ENCODE assay signal across 1 cellular context in the genomic region with DNA sequence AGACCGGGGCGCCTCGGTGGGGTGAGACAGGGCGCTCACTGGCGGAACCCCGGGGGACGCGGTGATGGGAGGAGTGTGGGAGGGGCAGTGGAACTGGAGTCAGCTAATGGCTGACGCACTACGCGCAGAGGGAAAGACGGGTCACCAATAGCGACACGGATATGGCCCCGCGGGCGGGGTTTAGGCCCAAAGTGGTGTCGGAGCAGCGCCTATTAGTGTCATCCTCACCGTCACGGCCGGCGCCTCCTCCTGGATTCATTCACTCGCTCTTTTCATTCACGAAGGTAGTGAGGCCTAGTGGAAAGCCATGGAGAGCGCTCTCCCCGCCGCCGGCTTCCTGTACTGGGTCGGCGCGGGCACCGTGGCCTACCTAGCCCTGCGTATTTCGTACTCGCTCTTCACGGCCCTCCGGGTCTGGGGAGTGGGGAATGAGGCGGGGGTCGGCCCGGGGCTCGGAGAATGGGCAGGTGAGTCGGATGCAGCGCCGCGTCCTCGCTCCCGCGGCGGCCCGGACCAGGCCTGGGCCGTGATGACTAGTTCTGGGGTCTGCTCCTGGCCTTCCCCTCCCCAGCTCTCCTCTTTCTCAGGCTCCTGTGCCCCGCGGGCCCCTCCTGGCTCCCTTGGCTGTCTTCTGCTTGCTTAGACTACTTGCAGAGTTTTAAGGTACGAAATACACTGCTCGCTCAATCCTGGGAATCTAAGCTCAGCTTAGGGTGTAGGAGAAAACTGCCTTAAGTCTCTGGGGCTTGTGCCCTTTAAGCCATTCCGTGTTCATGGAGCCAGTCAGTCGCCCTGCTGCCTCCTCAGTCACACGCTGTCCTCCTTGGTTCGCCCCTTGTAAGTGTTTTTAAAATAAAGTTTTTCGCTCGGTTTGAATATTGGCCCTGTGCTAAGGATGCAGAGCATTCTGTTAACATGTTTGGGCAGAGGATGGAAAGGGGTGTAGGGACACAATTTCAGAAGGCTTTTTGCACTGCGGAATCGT.
A peak's percentile ranks its signal among the peaks of the same experiment; 100 is the strongest.
TF ChIP-seq lines count a peak whose summit lies in the region.

A gene (plus strand): TSS at position 218 of the 985 bp plus-strand sequence. CDS start 90 bp downstream, at position 308.

TF ChIP-seq in HepG2, 621 proteins besides CTCF, POLR2A, EP300 and RAD21 (continued from another document and continues in another):
- TF ChIP-seq, protein P1, sequence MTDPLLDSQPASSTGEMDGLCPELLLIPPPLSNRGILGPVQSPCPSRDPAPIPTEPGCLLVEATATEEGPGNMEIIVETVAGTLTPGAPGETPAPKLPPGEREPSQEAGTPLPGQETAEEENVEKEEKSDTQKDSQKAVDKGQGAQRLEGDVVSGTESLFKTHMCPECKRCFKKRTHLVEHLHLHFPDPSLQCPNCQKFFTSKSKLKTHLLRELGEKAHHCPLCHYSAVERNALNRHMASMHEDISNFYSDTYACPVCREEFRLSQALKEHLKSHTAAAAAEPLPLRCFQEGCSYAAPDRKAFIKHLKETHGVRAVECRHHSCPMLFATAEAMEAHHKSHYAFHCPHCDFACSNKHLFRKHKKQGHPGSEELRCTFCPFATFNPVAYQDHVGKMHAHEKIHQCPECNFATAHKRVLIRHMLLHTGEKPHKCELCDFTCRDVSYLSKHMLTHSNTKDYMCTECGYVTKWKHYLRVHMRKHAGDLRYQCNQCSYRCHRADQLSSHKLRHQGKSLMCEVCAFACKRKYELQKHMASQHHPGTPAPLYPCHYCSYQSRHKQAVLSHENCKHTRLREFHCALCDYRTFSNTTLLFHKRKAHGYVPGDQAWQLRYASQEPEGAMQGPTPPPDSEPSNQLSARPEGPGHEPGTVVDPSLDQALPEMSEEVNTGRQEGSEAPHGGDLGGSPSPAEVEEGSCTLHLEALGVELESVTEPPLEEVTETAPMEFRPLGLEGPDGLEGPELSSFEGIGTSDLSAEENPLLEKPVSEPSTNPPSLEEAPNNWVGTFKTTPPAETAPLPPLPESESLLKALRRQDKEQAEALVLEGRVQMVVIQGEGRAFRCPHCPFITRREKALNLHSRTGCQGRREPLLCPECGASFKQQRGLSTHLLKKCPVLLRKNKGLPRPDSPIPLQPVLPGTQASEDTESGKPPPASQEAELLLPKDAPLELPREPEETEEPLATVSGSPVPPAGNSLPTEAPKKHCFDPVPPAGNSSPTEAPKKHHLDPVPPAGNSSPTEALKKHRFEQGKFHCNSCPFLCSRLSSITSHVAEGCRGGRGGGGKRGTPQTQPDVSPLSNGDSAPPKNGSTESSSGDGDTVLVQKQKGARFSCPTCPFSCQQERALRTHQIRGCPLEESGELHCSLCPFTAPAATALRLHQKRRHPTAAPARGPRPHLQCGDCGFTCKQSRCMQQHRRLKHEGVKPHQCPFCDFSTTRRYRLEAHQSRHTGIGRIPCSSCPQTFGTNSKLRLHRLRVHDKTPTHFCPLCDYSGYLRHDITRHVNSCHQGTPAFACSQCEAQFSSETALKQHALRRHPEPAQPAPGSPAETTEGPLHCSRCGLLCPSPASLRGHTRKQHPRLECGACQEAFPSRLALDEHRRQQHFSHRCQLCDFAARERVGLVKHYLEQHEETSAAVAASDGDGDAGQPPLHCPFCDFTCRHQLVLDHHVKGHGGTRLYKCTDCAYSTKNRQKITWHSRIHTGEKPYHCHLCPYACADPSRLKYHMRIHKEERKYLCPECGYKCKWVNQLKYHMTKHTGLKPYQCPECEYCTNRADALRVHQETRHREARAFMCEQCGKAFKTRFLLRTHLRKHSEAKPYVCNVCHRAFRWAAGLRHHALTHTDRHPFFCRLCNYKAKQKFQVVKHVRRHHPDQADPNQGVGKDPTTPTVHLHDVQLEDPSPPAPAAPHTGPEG (CRISPR knock-in tag; IDR thresholded peaks at IDR 0.05) = no peak
- TF ChIP-seq ARNTL (CRISPR knock-in tag; IDR thresholded peaks at IDR 0.05) = no peak; the same call in 1 of the 2 replicates
- peak; percentile 77; the same call in 1 of the 2 replicates for TF ChIP-seq GLI4 (CRISPR knock-in tag; IDR thresholded peaks at IDR 0.05; ENCODE audit: borderline replicate concordance)
- no peak for TF ChIP-seq PHF5A (CRISPR knock-in tag; IDR thresholded peaks at IDR 0.05; ENCODE audit: low read depth, unreplicated experiment)
- TF ChIP-seq, protein P2, sequence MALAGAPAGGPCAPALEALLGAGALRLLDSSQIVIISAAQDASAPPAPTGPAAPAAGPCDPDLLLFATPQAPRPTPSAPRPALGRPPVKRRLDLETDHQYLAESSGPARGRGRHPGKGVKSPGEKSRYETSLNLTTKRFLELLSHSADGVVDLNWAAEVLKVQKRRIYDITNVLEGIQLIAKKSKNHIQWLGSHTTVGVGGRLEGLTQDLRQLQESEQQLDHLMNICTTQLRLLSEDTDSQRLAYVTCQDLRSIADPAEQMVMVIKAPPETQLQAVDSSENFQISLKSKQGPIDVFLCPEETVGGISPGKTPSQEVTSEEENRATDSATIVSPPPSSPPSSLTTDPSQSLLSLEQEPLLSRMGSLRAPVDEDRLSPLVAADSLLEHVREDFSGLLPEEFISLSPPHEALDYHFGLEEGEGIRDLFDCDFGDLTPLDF (CRISPR knock-in tag; IDR thresholded peaks at IDR 0.05) = no peak; the same call in 1 of the 2 replicates
- TF ChIP-seq SNAPC2 (CRISPR knock-in tag; IDR thresholded peaks at IDR 0.05) = no peak
- TF ChIP-seq ZNF331 (CRISPR knock-in tag; IDR thresholded peaks at IDR 0.05) = peak; percentile 29; the same call in 1 of the 2 replicates
- TF ChIP-seq, protein P3, sequence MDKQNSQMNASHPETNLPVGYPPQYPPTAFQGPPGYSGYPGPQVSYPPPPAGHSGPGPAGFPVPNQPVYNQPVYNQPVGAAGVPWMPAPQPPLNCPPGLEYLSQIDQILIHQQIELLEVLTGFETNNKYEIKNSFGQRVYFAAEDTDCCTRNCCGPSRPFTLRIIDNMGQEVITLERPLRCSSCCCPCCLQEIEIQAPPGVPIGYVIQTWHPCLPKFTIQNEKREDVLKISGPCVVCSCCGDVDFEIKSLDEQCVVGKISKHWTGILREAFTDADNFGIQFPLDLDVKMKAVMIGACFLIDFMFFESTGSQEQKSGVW (CRISPR knock-in tag; IDR thresholded peaks at IDR 0.05; ENCODE audit: borderline replicate concordance) = no peak
- TF ChIP-seq GATA4 (IDR thresholded peaks at IDR 0.05; ENCODE audit: borderline replicate concordance, low read depth) = peak; percentile 53; the same call in 1 of the 2 replicates
- TF ChIP-seq, protein P4, sequence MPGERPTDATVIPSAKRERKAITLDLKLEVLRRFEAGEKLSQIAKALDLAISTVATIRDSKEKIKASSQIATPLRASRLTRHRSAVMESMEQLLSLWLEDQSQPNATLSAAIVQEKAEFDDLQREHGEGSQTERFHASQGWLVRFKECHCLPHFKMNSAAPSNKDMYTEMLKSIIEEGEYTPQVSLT (CRISPR knock-in tag; IDR thresholded peaks at IDR 0.05; ENCODE audit: borderline replicate concordance, low read depth) = no peak
- TF ChIP-seq, protein P5, sequence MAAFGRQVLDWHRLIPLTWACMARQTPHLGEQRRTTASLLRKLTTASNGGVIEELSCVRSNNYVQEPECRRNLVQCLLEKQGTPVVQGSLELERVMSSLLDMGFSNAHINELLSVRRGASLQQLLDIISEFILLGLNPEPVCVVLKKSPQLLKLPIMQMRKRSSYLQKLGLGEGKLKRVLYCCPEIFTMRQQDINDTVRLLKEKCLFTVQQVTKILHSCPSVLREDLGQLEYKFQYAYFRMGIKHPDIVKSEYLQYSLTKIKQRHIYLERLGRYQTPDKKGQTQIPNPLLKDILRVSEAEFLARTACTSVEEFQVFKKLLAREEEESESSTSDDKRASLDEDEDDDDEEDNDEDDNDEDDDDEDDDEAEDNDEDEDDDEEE (CRISPR knock-in tag; IDR thresholded peaks at IDR 0.05) = peak; percentile 68; the same call in 1 of the 2 replicates
- TF ChIP-seq PRPF4 (IDR thresholded peaks at IDR 0.05; ENCODE audit: low read depth, low read length, poor library complexity, severe bottlenecking) = no peak
- no peak for TF ChIP-seq ARNT2 (CRISPR knock-in tag; IDR thresholded peaks at IDR 0.05; ENCODE audit: low read depth)
- no peak for TF ChIP-seq HNF4G (IDR thresholded peaks at IDR 0.05; ENCODE audit: borderline replicate concordance, low read depth, low read length)
- TF ChIP-seq HNF4G (CRISPR knock-in tag; IDR thresholded peaks at IDR 0.05; ENCODE audit: borderline replicate concordance, low read depth) = no peak
- TF ChIP-seq, protein P6, sequence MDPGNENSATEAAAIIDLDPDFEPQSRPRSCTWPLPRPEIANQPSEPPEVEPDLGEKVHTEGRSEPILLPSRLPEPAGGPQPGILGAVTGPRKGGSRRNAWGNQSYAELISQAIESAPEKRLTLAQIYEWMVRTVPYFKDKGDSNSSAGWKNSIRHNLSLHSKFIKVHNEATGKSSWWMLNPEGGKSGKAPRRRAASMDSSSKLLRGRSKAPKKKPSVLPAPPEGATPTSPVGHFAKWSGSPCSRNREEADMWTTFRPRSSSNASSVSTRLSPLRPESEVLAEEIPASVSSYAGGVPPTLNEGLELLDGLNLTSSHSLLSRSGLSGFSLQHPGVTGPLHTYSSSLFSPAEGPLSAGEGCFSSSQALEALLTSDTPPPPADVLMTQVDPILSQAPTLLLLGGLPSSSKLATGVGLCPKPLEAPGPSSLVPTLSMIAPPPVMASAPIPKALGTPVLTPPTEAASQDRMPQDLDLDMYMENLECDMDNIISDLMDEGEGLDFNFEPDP (CRISPR knock-in tag; conservative IDR thresholded peaks at IDR 0.05) = no peak
- no peak for TF ChIP-seq ZKSCAN5 (CRISPR knock-in tag; IDR thresholded peaks at IDR 0.05)
- TF ChIP-seq, protein P7, sequence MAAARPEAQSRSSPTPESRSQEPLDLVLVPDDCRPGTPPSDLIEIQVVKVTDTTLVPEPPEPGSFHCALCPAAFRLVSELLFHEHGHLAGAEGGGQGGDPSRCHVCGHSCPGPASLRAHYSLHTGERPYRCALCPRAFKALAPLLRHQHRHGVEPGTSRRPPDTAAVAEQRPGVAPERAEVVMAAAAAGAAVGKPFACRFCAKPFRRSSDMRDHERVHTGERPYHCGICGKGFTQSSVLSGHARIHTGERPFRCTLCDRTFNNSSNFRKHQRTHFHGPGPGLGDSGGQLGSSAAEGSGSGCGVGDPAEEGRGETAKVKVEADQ (CRISPR knock-in tag; IDR thresholded peaks at IDR 0.05; ENCODE audit: borderline replicate concordance) = 0 out of 2 replicates have a peak, but pooled peaks have one; percentile 62
- TF ChIP-seq TARDBP (CRISPR knock-in tag; IDR thresholded peaks at IDR 0.05) = no peak; the same call in 1 of the 2 replicates
- TF ChIP-seq RFX3 (CRISPR knock-in tag; IDR thresholded peaks at IDR 0.05) = no peak
- no peak for TF ChIP-seq ZNF549 (CRISPR knock-in tag; IDR thresholded peaks at IDR 0.05)
- TF ChIP-seq ZNF343 (CRISPR knock-in tag; IDR thresholded peaks at IDR 0.05) = no peak
- TF ChIP-seq FOXK1 (CRISPR knock-in tag; IDR thresholded peaks at IDR 0.05; ENCODE audit: borderline replicate concordance, low read depth) = 0 out of 2 replicates have a peak, but pooled peaks have one; percentile 48
- no peak for TF ChIP-seq NCOA2 (CRISPR knock-in tag; IDR thresholded peaks at IDR 0.05)
- no peak; the same call in 1 of the 2 replicates for TF ChIP-seq ZNF335 (CRISPR knock-in tag; IDR thresholded peaks at IDR 0.05)
- TF ChIP-seq IRF2 (CRISPR knock-in tag; IDR thresholded peaks at IDR 0.05) = no peak
- TF ChIP-seq, protein P8, sequence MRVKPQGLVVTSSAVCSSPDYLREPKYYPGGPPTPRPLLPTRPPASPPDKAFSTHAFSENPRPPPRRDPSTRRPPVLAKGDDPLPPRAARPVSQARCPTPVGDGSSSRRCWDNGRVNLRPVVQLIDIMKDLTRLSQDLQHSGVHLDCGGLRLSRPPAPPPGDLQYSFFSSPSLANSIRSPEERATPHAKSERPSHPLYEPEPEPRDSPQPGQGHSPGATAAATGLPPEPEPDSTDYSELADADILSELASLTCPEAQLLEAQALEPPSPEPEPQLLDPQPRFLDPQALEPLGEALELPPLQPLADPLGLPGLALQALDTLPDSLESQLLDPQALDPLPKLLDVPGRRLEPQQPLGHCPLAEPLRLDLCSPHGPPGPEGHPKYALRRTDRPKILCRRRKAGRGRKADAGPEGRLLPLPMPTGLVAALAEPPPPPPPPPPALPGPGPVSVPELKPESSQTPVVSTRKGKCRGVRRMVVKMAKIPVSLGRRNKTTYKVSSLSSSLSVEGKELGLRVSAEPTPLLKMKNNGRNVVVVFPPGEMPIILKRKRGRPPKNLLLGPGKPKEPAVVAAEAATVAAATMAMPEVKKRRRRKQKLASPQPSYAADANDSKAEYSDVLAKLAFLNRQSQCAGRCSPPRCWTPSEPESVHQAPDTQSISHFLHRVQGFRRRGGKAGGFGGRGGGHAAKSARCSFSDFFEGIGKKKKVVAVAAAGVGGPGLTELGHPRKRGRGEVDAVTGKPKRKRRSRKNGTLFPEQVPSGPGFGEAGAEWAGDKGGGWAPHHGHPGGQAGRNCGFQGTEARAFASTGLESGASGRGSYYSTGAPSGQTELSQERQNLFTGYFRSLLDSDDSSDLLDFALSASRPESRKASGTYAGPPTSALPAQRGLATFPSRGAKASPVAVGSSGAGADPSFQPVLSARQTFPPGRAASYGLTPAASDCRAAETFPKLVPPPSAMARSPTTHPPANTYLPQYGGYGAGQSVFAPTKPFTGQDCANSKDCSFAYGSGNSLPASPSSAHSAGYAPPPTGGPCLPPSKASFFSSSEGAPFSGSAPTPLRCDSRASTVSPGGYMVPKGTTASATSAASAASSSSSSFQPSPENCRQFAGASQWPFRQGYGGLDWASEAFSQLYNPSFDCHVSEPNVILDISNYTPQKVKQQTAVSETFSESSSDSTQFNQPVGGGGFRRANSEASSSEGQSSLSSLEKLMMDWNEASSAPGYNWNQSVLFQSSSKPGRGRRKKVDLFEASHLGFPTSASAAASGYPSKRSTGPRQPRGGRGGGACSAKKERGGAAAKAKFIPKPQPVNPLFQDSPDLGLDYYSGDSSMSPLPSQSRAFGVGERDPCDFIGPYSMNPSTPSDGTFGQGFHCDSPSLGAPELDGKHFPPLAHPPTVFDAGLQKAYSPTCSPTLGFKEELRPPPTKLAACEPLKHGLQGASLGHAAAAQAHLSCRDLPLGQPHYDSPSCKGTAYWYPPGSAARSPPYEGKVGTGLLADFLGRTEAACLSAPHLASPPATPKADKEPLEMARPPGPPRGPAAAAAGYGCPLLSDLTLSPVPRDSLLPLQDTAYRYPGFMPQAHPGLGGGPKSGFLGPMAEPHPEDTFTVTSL (CRISPR knock-in tag; IDR thresholded peaks at IDR 0.05; ENCODE audit: borderline replicate concordance) = no peak
- peak; percentile 86 for TF ChIP-seq ZNF543 (CRISPR knock-in tag; IDR thresholded peaks at IDR 0.05)
- no peak for TF ChIP-seq ZNF451 (CRISPR knock-in tag; IDR thresholded peaks at IDR 0.05)
- peak; percentile 40; the same call in 1 of the 2 replicates for TF ChIP-seq ZNF44 (CRISPR knock-in tag; IDR thresholded peaks at IDR 0.05)
- no peak for TF ChIP-seq ZNF136 (CRISPR knock-in tag; IDR thresholded peaks at IDR 0.05; ENCODE audit: low read depth)
- TF ChIP-seq ZKSCAN8 (CRISPR knock-in tag; IDR thresholded peaks at IDR 0.05; ENCODE audit: borderline replicate concordance) = no peak
- TF ChIP-seq GATAD1 (CRISPR knock-in tag; IDR thresholded peaks at IDR 0.05) = peak; percentile 32
- no peak; the same call in 1 of the 2 replicates for TF ChIP-seq KAT7 (CRISPR knock-in tag; IDR thresholded peaks at IDR 0.05; ENCODE audit: borderline replicate concordance)
- TF ChIP-seq BRD4 (CRISPR knock-in tag; IDR thresholded peaks at IDR 0.05) = peak; percentile 51; the same call in 1 of the 2 replicates
- TF ChIP-seq MYNN (CRISPR knock-in tag; IDR thresholded peaks at IDR 0.05; ENCODE audit: low read depth) = no peak
